In genomic region chr9:37405764-37406380, GRCh38 we compare ENCODE assay signal across 25 cellular contexts. TPM values are rescaled to one million over a fixed set of nuclear protein-coding genes. Genes with fewer than 3 reads are reported as not detected.
DNase-seq lines count a peak whose midpoint lies in the region; ATAC-seq and TF ChIP-seq lines count a peak whose summit lies in the region.
"Had no signal": no experiment of that assay in that cellular context is flagged by ENCODE, and none has a peak within 500 bp of the region (broad histone marks: within the 10 kb centered on the region; RNA-seq: fewer than 3 reads in every experiment).

No MANE protein-coding gene starts in this region.

- H3K79me2 ChIP-seq in PC-9 (ENCODE audit: low read depth), result no peaks in the 10 kb centered on the region

- CTCF ChIA-PET in PC-9 (lab: Charles Lee), result interaction anchor here (0.6 kb wide), 1 partner anchor 163 kb away, joined by 17 read pairs; no protein-coding TSS in a partner anchor

- H3K4me1 ChIP-seq in cardiac muscle cell (ENCODE audit: low read depth) (peaks cover 3% of the 10 kb centered on the region), PC-9 (replicated peaks; ENCODE audit: insufficient read depth) (peaks cover 51% of the 10 kb centered on the region)
- H3K4me1 ChIP-seq: prostate gland had no signal

- H3K4me3 ChIP-seq in cardiac muscle cell (no peak overlapping the region), PC-9 (no peak overlapping the region), fibroblast of the aortic adventitia (ENCODE audit: low read depth, low read length) (no peak overlapping the region)
- H3K4me3 ChIP-seq: prostate gland, tibial artery had no signal

- BruUV-seq in PC-9 (replicated peaks; lab: Mats Ljungman, UMichigan), result no TSS peak

- peaks cover 60 to 93% of the 10 kb centered on the region in 2 donors for H3K4me1 Mint-ChIP-seq in stimulated activated naive B cell treated with anti-CD40 and anti-IgM and Interleukin-4, amounts not matched to agents 10 μg/mL and 1 μg/mL and 100 μg/mL, for 72 hours

- peaks cover 0 to 7% of the 10 kb centered on the region in 2 donors for H3K9me3 Mint-ChIP-seq in stimulated activated naive B cell treated with anti-CD40 and anti-IgM and Interleukin-4, amounts not matched to agents 10 μg/mL and 1 μg/mL and 100 μg/mL, for 72 hours
- H3K9me3 Mint-ChIP-seq: activated T-cell treated with anti-CD3 and anti-CD28 coated beads, Interleukin-2, amount 50 U/mL, for 4 hours; CD8-positive, alpha-beta memory T cell had no signal

- H3K9me3 ChIP-seq in cardiac muscle cell (ENCODE audit: low read depth) (no peaks in the 10 kb centered on the region), PC-9 (ENCODE audit: insufficient read depth, low read depth) (no peaks in the 10 kb centered on the region)
- H3K9me3 ChIP-seq: prostate gland, tibial artery had no signal

- POLR2A ChIA-PET in PC-9 (lab: Charles Lee; ENCODE audit: unreplicated experiment), result no interaction called here

- no peak overlapping the region for H2AFZ ChIP-seq in PC-9

- peak overlapping the region; percentile 98 for H3K27ac Mint-ChIP-seq in stimulated activated naive B cell treated with anti-CD40 and anti-IgM and Interleukin-4, amounts not matched to agents 10 μg/mL and 1 μg/mL and 100 μg/mL, for 72 hours

- H3K27me3 Mint-ChIP-seq in stimulated activated naive B cell treated with anti-CD40 and anti-IgM and Interleukin-4, amounts not matched to agents 10 μg/mL and 1 μg/mL and 100 μg/mL, for 72 hours, result no peaks in the 10 kb centered on the region

- H3F3A ChIP-seq in PC-9 (ENCODE audit: insufficient read depth, low read depth), result peaks cover 14% of the 10 kb centered on the region; the same call in 1 of the 2 replicates

- H4K20me1 ChIP-seq in PC-9 (ENCODE audit: insufficient read depth), result no peaks in the 10 kb centered on the region

- H3K4me3 Mint-ChIP-seq in stimulated activated naive B cell treated with anti-CD40 and anti-IgM and Interleukin-4, amounts not matched to agents 10 μg/mL and 1 μg/mL and 100 μg/mL, for 72 hours, result peak overlapping the region in 1 of 2 donors; percentile 29
- H3K4me3 Mint-ChIP-seq: activated T-cell treated with anti-CD3 and anti-CD28 coated beads, Interleukin-2, amount 50 U/mL, for 4 hours had no signal

- peak overlapping the region; percentile 28 for H3K27ac ChIP-seq in cardiac muscle cell
- 0 out of 2 replicates have a peak overlapping the region, but pooled peaks have one; percentile 23 for H3K27ac ChIP-seq in PC-9
- H3K27ac ChIP-seq: brain microvascular endothelial cell, epithelial cell of prostate, prostate gland, tibial artery had no signal

- H3K36me3 Mint-ChIP-seq in stimulated activated naive B cell treated with anti-CD40 and anti-IgM and Interleukin-4, amounts not matched to agents 10 μg/mL and 1 μg/mL and 100 μg/mL, for 72 hours, result peaks cover 9 to 29% of the 10 kb centered on the region in 2 donors
- H3K36me3 Mint-ChIP-seq: CD8-positive, alpha-beta memory T cell had no signal

- H3K9me2 ChIP-seq in PC-9 (ENCODE audit: insufficient read depth), result no peaks in the 10 kb centered on the region

- no peaks in the 10 kb centered on the region for H3K36me3 ChIP-seq in cardiac muscle cell
- H3K36me3 ChIP-seq in PC-9 (ENCODE audit: low read depth), result no peaks in the 10 kb centered on the region
- H3K36me3 ChIP-seq: brain microvascular endothelial cell, prostate gland, tibial artery had no signal

- ATAC-seq in stimulated activated naive B cell treated with anti-CD40 and anti-IgM and Interleukin-4, amounts not matched to agents 10 μg/mL and 1 μg/mL and 100 μg/mL, for 72 hours (replicated peaks), result no peak
- ATAC-seq: activated T-cell treated with anti-CD3 and anti-CD28 coated beads, Interleukin-2, amount 50 U/mL, for 4 hours; stimulated activated naive CD8-positive, alpha-beta T cell treated with anti-CD3 and anti-CD28 coated beads, Interleukin-15, Interleukin-2, amounts not matched to agents 100 U/mL and 50 U/mL, for 24 hours had no signal

- H3K27me3 ChIP-seq in cardiac muscle cell (no peaks in the 10 kb centered on the region), PC-9 (ENCODE audit: insufficient read depth, low read depth) (no peaks in the 10 kb centered on the region)
- H3K27me3 ChIP-seq: brain microvascular endothelial cell, tibial artery had no signal

- H3K4me2 ChIP-seq in PC-9, result 0 out of 2 replicates have a peak overlapping the region, but pooled peaks have one; percentile 3

- intact Hi-C loops in cardiac septum (cut with DNase I), result no loop called here
- intact Hi-C loops in PC-9 (cut with micrococcal nuclease; ENCODE audit: unreplicated experiment), result no loop called here

- TF ChIP-seq CTCF in cardiac muscle cell (IDR thresholded peaks at IDR 0.05; ENCODE audit: low read depth, low read length) (no peak), PC-9 (conservative IDR thresholded peaks at IDR 0.05) (no peak), fibroblast of the aortic adventitia (IDR thresholded peaks at IDR 0.05; ENCODE audit: insufficient read depth, low read length) (no peak)

- DNase-seq in cardiac muscle cell (ENCODE audit: low read depth in 1 of 2, low spot score in 1 of 2) (peak in 1 of 2 donors; percentile 47), cardiac septum (ENCODE audit: low spot score) (no peak), PC-9 (no peak), fibroblast of the aortic adventitia (ENCODE audit: low read depth) (peak; percentile 66), A172 (ENCODE audit: low spot score) (no peak), hypothalamus (lab: John Stamatoyannopoulos, UW) (no peak), NCI-H446 treated with DMSO at 0.1 percent for 48 hours (lab: John Stamatoyannopoulos, UW) (no peak)
- DNase-seq in stimulated activated naive B cell treated with anti-CD40 and anti-IgM and Interleukin-4, amounts not matched to agents 10 μg/mL and 1 μg/mL and 100 μg/mL, for 72 hours, result no peak
- DNase-seq: activated CD4-positive, alpha-beta T cell treated with anti-CD3 and anti-CD28 coated beads, Interleukin-2, amount 50 U/mL, for 1 hour; activated naive CD4-positive, alpha-beta T cell; activated T-cell treated with anti-CD3 and anti-CD28 coated beads, Interleukin-2, amount 50 U/mL, for 4 hours; brain microvascular endothelial cell; CD8-positive, alpha-beta memory T cell; DMS 273 treated with DMSO at 0.1 percent for 48 hours; effector CD4-positive, alpha-beta T cell; KBM-7; mesenchymal stem cell; MM.1S; NCI-H2081; NCI-H345; NCI-H748 treated with DMSO at 0.1 percent for 48 hours; stimulated activated naive CD8-positive, alpha-beta T cell treated with anti-CD3 and anti-CD28 coated beads, Interleukin-15, Interleukin-2, amounts not matched to agents 100 U/mL and 50 U/mL, for 24 hours; tibial artery had no signal

RNA-seq across cellular contexts. Expression of gene GRHPR, which starts 16.6 kb away (rescaled TPM):
- total RNA-seq in cardiac muscle cell (335 and 376 TPM in 2 replicates), cardiac septum (102 TPM), PC-9 (2021) (77.2 and 85.4 TPM in 2 replicates), fibroblast of the aortic adventitia (ENCODE audit: low replicate concordance) (62.4 and 133 TPM in 2 replicates)
- 252 and 280 TPM in 2 replicates for polyA plus RNA-seq in cardiac muscle cell
- 127 and 165 TPM in 2 replicates for total RNA-seq in A172 (2014; rRNA removed; shearing (Covaris generic))

RNA-seq across cellular contexts. Expression of gene ZBTB5, which starts 59.4 kb away (rescaled TPM):
- total RNA-seq in cardiac muscle cell (16.2 and 24.9 TPM in 2 replicates), cardiac septum (7.2 TPM), PC-9 (2021) (7.7 and 8.8 TPM in 2 replicates), fibroblast of the aortic adventitia (ENCODE audit: low replicate concordance) (9.3 and 9.4 TPM in 2 replicates)
- polyA plus RNA-seq in cardiac muscle cell, result 6.7 and 10.9 TPM in 2 replicates
- 8.9 and 9.7 TPM in 2 replicates for total RNA-seq in A172 (2014; rRNA removed; shearing (Covaris generic))
